In genomic region chr5:71978216-71978615, GRCh38 we compare ENCODE assay signal across 7 cellular contexts.
"Had no signal": no experiment of that assay in that cellular context is flagged by ENCODE, and none has a peak within 500 bp of the region (broad histone marks: within the 10 kb centered on the region; RNA-seq: fewer than 3 reads in every experiment).

No MANE protein-coding gene starts in this region.

- H3K9ac ChIP-seq: GM23248 had no signal

- DNase-seq: GM23248, GOT3, H9, HCEC 1CT, IMR-90, KG1 had no signal

- H3K27ac ChIP-seq: GM23248 had no signal

- H3K27ac Mint-ChIP-seq: H9 had no signal

- H2AFZ ChIP-seq: GM23248 had no signal

- H3K4me1 Mint-ChIP-seq: H9 had no signal

- H3K4me3 ChIP-seq: GM23248, K562 had no signal

- H3K4me3 Mint-ChIP-seq: H9 had no signal

- ATAC-seq: K562 had no signal
